29 cellular contexts compared by ENCODE assay signal in the genomic region with DNA sequence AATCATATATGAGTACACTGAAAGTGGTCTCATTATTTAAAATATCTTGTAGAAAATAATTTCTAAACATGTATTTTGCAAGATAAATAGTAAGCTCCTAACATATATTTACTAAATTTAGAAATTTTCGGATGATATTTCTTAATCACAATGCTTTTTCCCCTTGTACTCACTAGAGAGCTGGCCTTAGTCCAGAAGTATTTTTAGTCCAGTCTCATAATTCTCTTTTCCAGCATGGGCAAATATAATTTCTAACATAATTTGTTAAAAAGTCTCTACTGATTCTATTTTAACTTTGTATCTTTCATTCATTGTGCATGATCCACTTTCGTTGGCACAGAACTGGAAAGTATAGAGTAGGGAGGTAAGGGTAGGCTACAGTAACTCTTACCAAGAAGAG. TPM values are rescaled to one million over a fixed set of nuclear protein-coding genes. Genes with fewer than 3 reads are reported as not detected.
DNase-seq lines count a peak whose midpoint lies in the region; ATAC-seq and TF ChIP-seq lines count a peak whose summit lies in the region.
"Had no signal": no experiment of that assay in that cellular context is flagged by ENCODE, and none has a peak within 500 bp of the region (broad histone marks: within the 10 kb centered on the region; RNA-seq: fewer than 3 reads in every experiment).

No MANE protein-coding gene starts in this region.

- H3K4me1 ChIP-seq in aorta (ENCODE audit: control insufficient read depth in 1 of 2, insufficient read depth in 2 of 2, low read length in 2 of 2) (no peaks in the 10 kb centered on the region), trophoblast cell (ENCODE audit: control insufficient read depth in 1 of 2, insufficient read depth in 2 of 2, low read length in 2 of 2) (no peaks in the 10 kb centered on the region)
- H3K4me1 ChIP-seq: BE2C had no signal

- H4K12ac ChIP-seq in trophoblast cell (ENCODE audit: low read depth, low read length): no peak overlapping the region

- H2BK5ac ChIP-seq in trophoblast cell (ENCODE audit: low read depth, low read length, poor library complexity): no peak overlapping the region

- H3K4me2 ChIP-seq in trophoblast cell (ENCODE audit: low read length): no peak overlapping the region

- H2AK5ac ChIP-seq in trophoblast cell (ENCODE audit: low read length): no peak overlapping the region

- WGBS in aorta, 2 donors: 5 to 8% methylated on average over 2 of the region's 2 CpGs
- WGBS in trophoblast cell (ENCODE audit: extremely low coverage, insufficient coverage, insufficient read length): no CpG with 5 or more reads among the region's 2 CpGs

- no peak for DNase-seq in Right ventricle myocardium superior
- DNase-seq in cardiac septum (ENCODE audit: low spot score): no peak
- DNase-seq in cardiac fibroblast (ENCODE audit: low read depth in 2 of 2): peak; percentile 33 to 41
- no peak for DNase-seq in left ventricle myocardium superior
- DNase-seq in aorta: no peak
- DNase-seq in stimulated activated CD4-positive, alpha-beta T cell treated with anti-CD3 and anti-CD28 coated beads, Interleukin-1b, Interleukin-23, amount 100 ng/mL, for 48 hours: no peak
- no peak for DNase-seq in trophoblast cell
- DNase-seq: activated CD4-positive, alpha-beta memory T cell treated with anti-CD3 and anti-CD28 coated beads, Interleukin-2, amount 10 ng/mL, durations not matched to agents 7 days and 5 days; activated CD4-positive, CD25-positive, alpha-beta regulatory T cell treated with anti-CD3 and anti-CD28 coated beads, Interleukin-2, amount 50 U/mL, for 72 hours; BE2C; GOT3; head of caudate nucleus; mammary epithelial cell; NCI-H1092 treated with DMSO at 0.1 percent for 48 hours; NCI-H187; NCI-H2171 treated with DMSO at 0.1 percent for 48 hours; NCI-H524; right cardiac atrium; stimulated activated CD4-positive, alpha-beta T cell treated with anti-CD3 and anti-CD28 coated beads, Interleukin-12 subunit alpha, Interleukin-12 subunit beta, amount 100 ng/mL, for 4 hours; stimulated activated CD4-positive, alpha-beta T cell treated with anti-CD3 and anti-CD28 coated beads, Interleukin-4, amount 100 ng/mL, for 24 hours; T-helper 17 cell had no signal

- no peak overlapping the region for H3K4ac ChIP-seq in trophoblast cell (ENCODE audit: low read depth, low read length)

- peak; percentile 47 for ATAC-seq in Right ventricle myocardium superior (ENCODE audit: poor library complexity)
- peak; percentile 43 for ATAC-seq in left ventricle myocardium superior
- ATAC-seq in HG03108 (IDR thresholded peaks at IDR 0.05; ENCODE audit: unreplicated experiment): no peak
- no peak for ATAC-seq in aorta (ENCODE audit: low FRiP score)
- ATAC-seq: activated naive CD4-positive, alpha-beta T cell treated with anti-CD3 and anti-CD28 coated beads, Interleukin-2, amount 50 U/mL, for 72 hours; activated T-helper 17 cell treated with anti-CD3 and anti-CD28 coated beads, Interleukin-2, amount 50 U/mL, for 72 hours; Panc1; stimulated activated memory B cell treated with anti-CD40 and anti-IgM and Interleukin-4, amounts not matched to agents 10 μg/mL and 1 μg/mL and 100 μg/mL, for 72 hours; T-helper 17 cell had no signal

- TF ChIP-seq CTCF in cardiac fibroblast (IDR thresholded peaks at IDR 0.05; ENCODE audit: low read depth, low read length): no peak

- intact Hi-C loops in Right ventricle myocardium superior (cut with DNase I): no loop called here
- intact Hi-C loops in cardiac septum (cut with DNase I): loop anchor here (10.0 kb wide), 1 partner anchor 63 kb away; no protein-coding TSS in a partner anchor
- intact Hi-C loops in left ventricle myocardium superior (cut with micrococcal nuclease): no loop called here
- intact Hi-C loops in aorta (cut with DNase I): no loop called here

- no peak overlapping the region for H4K8ac ChIP-seq in trophoblast cell (ENCODE audit: low read depth, low read length)

- H3K27me3 ChIP-seq in aorta (ENCODE audit: control insufficient read depth in 1 of 2, insufficient read depth in 2 of 2, low read length in 1 of 2) (no peaks in the 10 kb centered on the region), trophoblast cell (ENCODE audit: insufficient read depth, low read length) (no peaks in the 10 kb centered on the region)
- H3K27me3 ChIP-seq: BE2C, suprapubic skin had no signal

- H3K9me3 ChIP-seq in aorta (ENCODE audit: control insufficient read depth, low read length) (no peaks in the 10 kb centered on the region), trophoblast cell (ENCODE audit: insufficient read depth, low read depth, low read length) (no peaks in the 10 kb centered on the region)
- H3K9me3 ChIP-seq: BE2C, suprapubic skin had no signal

- H4K91ac ChIP-seq in trophoblast cell (ENCODE audit: low read depth, low read length): no peak overlapping the region

- H3K79me2 ChIP-seq in trophoblast cell (ENCODE audit: control insufficient read depth, insufficient read depth, low read length, poor library complexity): no peaks in the 10 kb centered on the region

- no peak overlapping the region for H2BK12ac ChIP-seq in trophoblast cell (ENCODE audit: low read length)

- no peak overlapping the region for H2AFZ ChIP-seq in trophoblast cell (ENCODE audit: insufficient read depth, low read length, poor library complexity)

- H3K18ac ChIP-seq in trophoblast cell (ENCODE audit: low read length): no peak overlapping the region

- no peak overlapping the region for H2BK120ac ChIP-seq in trophoblast cell (ENCODE audit: insufficient read depth, low read length, poor library complexity)

- H3K9ac ChIP-seq in trophoblast cell (ENCODE audit: low read length): no peak overlapping the region

- no peak overlapping the region for H3K23ac ChIP-seq in trophoblast cell (ENCODE audit: low read length)

- H3K36me3 ChIP-seq in aorta (ENCODE audit: control insufficient read depth in 1 of 2, insufficient read depth in 2 of 2, low read length in 1 of 2): no peaks in the 10 kb centered on the region
- no peaks in the 10 kb centered on the region for H3K36me3 ChIP-seq in trophoblast cell (ENCODE audit: control insufficient read depth in 1 of 2, insufficient read depth in 2 of 2, low read length in 2 of 2)
- H3K36me3 ChIP-seq: BE2C, suprapubic skin had no signal

- H3K4me3 ChIP-seq in cardiac fibroblast (replicated peaks in 1 of 2; ENCODE audit: low read depth in 2 of 2, low read length in 2 of 2) (no peak overlapping the region), aorta (ENCODE audit: low read length in 2 of 2) (no peak overlapping the region), trophoblast cell (ENCODE audit: low read depth, low read length) (no peak overlapping the region)
- H3K4me3 ChIP-seq: suprapubic skin had no signal

- no peak overlapping the region for H3K14ac ChIP-seq in trophoblast cell (ENCODE audit: low read length)

- H3K27ac ChIP-seq in aorta (ENCODE audit: low read depth in 1 of 2, low read length in 2 of 2) (no peak overlapping the region), trophoblast cell (ENCODE audit: low read depth, low read length) (no peak overlapping the region)

- no peaks in the 10 kb centered on the region for H3K79me1 ChIP-seq in trophoblast cell (ENCODE audit: low read length)

RNA-seq across cellular contexts. Expression of a gene that starts 39.2 kb away (rescaled TPM):
- total RNA-seq in Right ventricle myocardium superior: 35.0 TPM
- total RNA-seq in cardiac septum: 7.2 TPM
- total RNA-seq in left ventricle myocardium superior: 34.6 TPM
- 100 to 1,000 TPM; 120 to 126 TPM for total RNA-seq in aorta
- 1 to 10 TPM in 1 of 2 donors, under 1 TPM in 1; 0.20 to 3.9 TPM for polyA plus RNA-seq in aorta
- 0.03 and 0.04 TPM in 2 replicates for polyA plus RNA-seq in trophoblast cell (2013)
- total RNA-seq: A673; activated CD4-positive, alpha-beta memory T cell treated with anti-CD3 and anti-CD28 coated beads, Interleukin-2, amount 10 ng/mL, durations not matched to agents 7 days and 5 days; activated naive CD4-positive, alpha-beta T cell treated with anti-CD3 and anti-CD28 coated beads, Interleukin-2, amount 50 U/mL, for 72 hours; activated T-helper 17 cell treated with anti-CD3 and anti-CD28 coated beads, Interleukin-2, amount 50 U/mL, for 72 hours; dermis microvascular lymphatic vessel endothelial cell had no signal
- polyA plus RNA-seq: mammary epithelial cell had no signal

Comparison
In these comparisons a context has a peak if more than half of its experiments do, and no peak if none do; other contexts are left out.
1. ATAC-seq: peak in Right ventricle myocardium superior (single experiment) and left ventricle myocardium superior (single experiment); none in HG03108 (single experiment) and aorta (single experiment).
2. DNase-seq: peak in cardiac fibroblast (2 of 2); none in Right ventricle myocardium superior (single experiment), cardiac septum (single experiment), left ventricle myocardium superior (single experiment), aorta (0 of 2), stimulated activated CD4-positive, alpha-beta T cell treated with anti-CD3 and anti-CD28 coated beads, Interleukin-1b, Interleukin-23, amount 100 ng/mL, for 48 hours (single experiment) and trophoblast cell (0 of 2).